1 cellular context compared by ENCODE assay signal in the genomic region with DNA sequence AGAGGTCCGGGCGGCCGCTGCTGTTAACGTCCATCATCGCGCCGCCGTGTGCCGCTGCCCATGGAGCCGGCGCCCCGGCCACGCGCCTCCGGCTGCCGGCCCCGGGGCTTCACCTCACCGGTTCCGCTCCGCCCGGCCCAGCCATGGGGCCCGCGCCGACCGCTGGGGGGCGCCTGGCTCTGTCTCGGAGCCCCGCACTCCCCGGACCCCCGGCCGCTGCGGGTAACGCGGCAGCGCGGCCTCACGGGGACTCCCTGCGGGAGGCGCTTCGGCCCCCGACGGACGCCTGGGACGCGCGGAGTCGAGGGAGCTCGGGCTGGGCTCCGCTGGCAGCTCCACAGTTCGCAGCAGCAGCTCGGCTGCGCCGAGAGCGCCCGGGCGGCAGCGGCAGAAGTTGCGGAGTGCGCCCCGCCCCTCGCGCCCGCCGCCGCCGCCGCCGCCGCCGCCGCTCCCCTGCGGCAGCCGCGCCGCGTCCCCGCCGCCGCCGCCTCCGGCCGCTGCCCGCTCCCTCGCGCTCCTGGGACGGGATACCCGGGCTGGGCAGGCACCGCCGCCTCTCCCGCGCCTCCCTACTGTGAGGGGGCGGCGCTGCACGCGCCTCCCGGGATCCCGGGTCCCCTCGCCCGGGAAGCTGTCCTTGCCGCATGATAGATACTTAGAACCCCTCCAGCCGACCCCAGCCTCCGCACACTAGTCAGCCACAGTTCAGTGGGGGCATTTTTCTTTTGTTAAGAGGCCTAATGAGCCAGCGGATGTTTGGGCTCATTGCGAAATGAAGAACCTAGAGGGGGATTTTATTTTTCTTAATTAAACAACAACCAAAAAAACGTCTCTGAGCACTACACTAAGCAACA.
A peak's percentile ranks its signal among the peaks of the same experiment; 100 is the strongest.
TF ChIP-seq lines count a peak whose summit lies in the region.

A gene (minus strand): TSS at position 405 of the 854 bp plus-strand sequence. CDS start 368 bp downstream, at position 37.

TF ChIP-seq in GM12878, 131 proteins besides CTCF, POLR2A, EP300 and RAD21 (continued from another document):
- TF ChIP-seq, protein P1, sequence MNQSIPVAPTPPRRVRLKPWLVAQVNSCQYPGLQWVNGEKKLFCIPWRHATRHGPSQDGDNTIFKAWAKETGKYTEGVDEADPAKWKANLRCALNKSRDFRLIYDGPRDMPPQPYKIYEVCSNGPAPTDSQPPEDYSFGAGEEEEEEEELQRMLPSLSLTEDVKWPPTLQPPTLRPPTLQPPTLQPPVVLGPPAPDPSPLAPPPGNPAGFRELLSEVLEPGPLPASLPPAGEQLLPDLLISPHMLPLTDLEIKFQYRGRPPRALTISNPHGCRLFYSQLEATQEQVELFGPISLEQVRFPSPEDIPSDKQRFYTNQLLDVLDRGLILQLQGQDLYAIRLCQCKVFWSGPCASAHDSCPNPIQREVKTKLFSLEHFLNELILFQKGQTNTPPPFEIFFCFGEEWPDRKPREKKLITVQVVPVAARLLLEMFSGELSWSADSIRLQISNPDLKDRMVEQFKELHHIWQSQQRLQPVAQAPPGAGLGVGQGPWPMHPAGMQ (IDR thresholded peaks at IDR 0.05; ENCODE audit: borderline replicate concordance), result no peak
- TF ChIP-seq, protein P2, sequence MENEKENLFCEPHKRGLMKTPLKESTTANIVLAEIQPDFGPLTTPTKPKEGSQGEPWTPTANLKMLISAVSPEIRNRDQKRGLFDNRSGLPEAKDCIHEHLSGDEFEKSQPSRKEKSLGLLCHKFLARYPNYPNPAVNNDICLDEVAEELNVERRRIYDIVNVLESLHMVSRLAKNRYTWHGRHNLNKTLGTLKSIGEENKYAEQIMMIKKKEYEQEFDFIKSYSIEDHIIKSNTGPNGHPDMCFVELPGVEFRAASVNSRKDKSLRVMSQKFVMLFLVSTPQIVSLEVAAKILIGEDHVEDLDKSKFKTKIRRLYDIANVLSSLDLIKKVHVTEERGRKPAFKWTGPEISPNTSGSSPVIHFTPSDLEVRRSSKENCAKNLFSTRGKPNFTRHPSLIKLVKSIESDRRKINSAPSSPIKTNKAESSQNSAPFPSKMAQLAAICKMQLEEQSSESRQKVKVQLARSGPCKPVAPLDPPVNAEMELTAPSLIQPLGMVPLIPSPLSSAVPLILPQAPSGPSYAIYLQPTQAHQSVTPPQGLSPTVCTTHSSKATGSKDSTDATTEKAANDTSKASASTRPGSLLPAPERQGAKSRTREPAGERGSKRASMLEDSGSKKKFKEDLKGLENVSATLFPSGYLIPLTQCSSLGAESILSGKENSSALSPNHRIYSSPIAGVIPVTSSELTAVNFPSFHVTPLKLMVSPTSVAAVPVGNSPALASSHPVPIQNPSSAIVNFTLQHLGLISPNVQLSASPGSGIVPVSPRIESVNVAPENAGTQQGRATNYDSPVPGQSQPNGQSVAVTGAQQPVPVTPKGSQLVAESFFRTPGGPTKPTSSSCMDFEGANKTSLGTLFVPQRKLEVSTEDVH (IDR thresholded peaks at IDR 0.05; ENCODE audit: low read depth, partially characterized antibody), result no peak
- TF ChIP-seq EZH2 (IDR thresholded peaks at IDR 0.05; ENCODE audit: borderline replicate concordance, control insufficient read depth, low read depth, low read length) (no peak), ZNF207 (IDR thresholded peaks at IDR 0.05; ENCODE audit: borderline replicate concordance) (no peak), NR2F1 (conservative IDR thresholded peaks at IDR 0.05) (0 out of 2 replicates have a peak, but pooled peaks have one; percentile 33), TBL1XR1 (IDR thresholded peaks at IDR 0.05; ENCODE audit: low read depth, low read length) (no peak), CHD4 (IDR thresholded peaks at IDR 0.05) (no peak), MTA2 (IDR thresholded peaks at IDR 0.05; ENCODE audit: low read depth) (no peak), ZNF622 (IDR thresholded peaks at IDR 0.05) (no peak), IKZF1 (conservative IDR thresholded peaks at IDR 0.05) (peak; percentile 83), ZNF217 (IDR thresholded peaks at IDR 0.05) (no peak), IRF4 (IDR thresholded peaks at IDR 0.05; ENCODE audit: low read depth, low read length) (no peak), BHLHE40 (IDR thresholded peaks at IDR 0.05; ENCODE audit: borderline replicate concordance in 1 of 2, low read depth in 2 of 2, low read length in 1 of 2) (no peak; a peak in 1 of 4 replicates), HDAC6 (IDR thresholded peaks at IDR 0.05; ENCODE audit: unreplicated experiment) (no peak), SREBF2 (IDR thresholded peaks at IDR 0.05; ENCODE audit: low read length) (no peak), ZNF384 (IDR thresholded peaks at IDR 0.05; ENCODE audit: borderline replicate concordance, low read depth, low read length) (no peak), YY1 (IDR thresholded peaks at IDR 0.05; ENCODE audit: low read depth, low read length) (0 out of 2 replicates have a peak, but pooled peaks have one; percentile 8), WRNIP1 (IDR thresholded peaks at IDR 0.05; ENCODE audit: borderline replicate concordance, low read depth, low read length) (no peak), LARP7 (IDR thresholded peaks at IDR 0.05) (peak; percentile 85), GATAD2B (conservative IDR thresholded peaks at IDR 0.05; ENCODE audit: low read depth) (peak; percentile 59; the same call in 1 of the 2 replicates), SMARCA5 (IDR thresholded peaks at IDR 0.05) (peak; percentile 72; the same call in 1 of the 2 replicates)
- TF ChIP-seq, protein P3, sequence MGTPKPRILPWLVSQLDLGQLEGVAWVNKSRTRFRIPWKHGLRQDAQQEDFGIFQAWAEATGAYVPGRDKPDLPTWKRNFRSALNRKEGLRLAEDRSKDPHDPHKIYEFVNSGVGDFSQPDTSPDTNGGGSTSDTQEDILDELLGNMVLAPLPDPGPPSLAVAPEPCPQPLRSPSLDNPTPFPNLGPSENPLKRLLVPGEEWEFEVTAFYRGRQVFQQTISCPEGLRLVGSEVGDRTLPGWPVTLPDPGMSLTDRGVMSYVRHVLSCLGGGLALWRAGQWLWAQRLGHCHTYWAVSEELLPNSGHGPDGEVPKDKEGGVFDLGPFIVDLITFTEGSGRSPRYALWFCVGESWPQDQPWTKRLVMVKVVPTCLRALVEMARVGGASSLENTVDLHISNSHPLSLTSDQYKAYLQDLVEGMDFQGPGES (IDR thresholded peaks at IDR 0.05), result no peak
- TF ChIP-seq, protein P4, sequence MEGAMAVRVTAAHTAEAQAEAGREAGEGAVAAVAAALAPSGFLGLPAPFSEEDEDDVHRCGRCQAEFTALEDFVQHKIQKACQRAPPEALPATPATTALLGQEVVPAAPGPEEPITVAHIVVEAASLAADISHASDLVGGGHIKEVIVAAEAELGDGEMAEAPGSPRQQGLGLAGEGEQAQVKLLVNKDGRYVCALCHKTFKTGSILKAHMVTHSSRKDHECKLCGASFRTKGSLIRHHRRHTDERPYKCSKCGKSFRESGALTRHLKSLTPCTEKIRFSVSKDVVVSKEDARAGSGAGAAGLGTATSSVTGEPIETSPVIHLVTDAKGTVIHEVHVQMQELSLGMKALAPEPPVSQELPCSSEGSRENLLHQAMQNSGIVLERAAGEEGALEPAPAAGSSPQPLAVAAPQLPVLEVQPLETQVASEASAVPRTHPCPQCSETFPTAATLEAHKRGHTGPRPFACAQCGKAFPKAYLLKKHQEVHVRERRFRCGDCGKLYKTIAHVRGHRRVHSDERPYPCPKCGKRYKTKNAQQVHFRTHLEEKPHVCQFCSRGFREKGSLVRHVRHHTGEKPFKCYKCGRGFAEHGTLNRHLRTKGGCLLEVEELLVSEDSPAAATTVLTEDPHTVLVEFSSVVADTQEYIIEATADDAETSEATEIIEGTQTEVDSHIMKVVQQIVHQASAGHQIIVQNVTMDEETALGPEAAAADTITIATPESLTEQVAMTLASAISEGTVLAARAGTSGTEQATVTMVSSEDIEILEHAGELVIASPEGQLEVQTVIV (IDR thresholded peaks at IDR 0.05; ENCODE audit: borderline replicate concordance, partially characterized antibody), result no peak
- TF ChIP-seq, protein P5, sequence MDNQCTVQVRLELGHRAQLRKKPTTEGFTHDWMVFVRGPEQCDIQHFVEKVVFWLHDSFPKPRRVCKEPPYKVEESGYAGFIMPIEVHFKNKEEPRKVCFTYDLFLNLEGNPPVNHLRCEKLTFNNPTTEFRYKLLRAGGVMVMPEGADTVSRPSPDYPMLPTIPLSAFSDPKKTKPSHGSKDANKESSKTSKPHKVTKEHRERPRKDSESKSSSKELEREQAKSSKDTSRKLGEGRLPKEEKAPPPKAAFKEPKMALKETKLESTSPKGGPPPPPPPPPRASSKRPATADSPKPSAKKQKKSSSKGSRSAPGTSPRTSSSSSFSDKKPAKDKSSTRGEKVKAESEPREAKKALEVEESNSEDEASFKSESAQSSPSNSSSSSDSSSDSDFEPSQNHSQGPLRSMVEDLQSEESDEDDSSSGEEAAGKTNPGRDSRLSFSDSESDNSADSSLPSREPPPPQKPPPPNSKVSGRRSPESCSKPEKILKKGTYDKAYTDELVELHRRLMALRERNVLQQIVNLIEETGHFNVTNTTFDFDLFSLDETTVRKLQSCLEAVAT (IDR thresholded peaks at IDR 0.05), result no peak
- TF ChIP-seq, protein P6, sequence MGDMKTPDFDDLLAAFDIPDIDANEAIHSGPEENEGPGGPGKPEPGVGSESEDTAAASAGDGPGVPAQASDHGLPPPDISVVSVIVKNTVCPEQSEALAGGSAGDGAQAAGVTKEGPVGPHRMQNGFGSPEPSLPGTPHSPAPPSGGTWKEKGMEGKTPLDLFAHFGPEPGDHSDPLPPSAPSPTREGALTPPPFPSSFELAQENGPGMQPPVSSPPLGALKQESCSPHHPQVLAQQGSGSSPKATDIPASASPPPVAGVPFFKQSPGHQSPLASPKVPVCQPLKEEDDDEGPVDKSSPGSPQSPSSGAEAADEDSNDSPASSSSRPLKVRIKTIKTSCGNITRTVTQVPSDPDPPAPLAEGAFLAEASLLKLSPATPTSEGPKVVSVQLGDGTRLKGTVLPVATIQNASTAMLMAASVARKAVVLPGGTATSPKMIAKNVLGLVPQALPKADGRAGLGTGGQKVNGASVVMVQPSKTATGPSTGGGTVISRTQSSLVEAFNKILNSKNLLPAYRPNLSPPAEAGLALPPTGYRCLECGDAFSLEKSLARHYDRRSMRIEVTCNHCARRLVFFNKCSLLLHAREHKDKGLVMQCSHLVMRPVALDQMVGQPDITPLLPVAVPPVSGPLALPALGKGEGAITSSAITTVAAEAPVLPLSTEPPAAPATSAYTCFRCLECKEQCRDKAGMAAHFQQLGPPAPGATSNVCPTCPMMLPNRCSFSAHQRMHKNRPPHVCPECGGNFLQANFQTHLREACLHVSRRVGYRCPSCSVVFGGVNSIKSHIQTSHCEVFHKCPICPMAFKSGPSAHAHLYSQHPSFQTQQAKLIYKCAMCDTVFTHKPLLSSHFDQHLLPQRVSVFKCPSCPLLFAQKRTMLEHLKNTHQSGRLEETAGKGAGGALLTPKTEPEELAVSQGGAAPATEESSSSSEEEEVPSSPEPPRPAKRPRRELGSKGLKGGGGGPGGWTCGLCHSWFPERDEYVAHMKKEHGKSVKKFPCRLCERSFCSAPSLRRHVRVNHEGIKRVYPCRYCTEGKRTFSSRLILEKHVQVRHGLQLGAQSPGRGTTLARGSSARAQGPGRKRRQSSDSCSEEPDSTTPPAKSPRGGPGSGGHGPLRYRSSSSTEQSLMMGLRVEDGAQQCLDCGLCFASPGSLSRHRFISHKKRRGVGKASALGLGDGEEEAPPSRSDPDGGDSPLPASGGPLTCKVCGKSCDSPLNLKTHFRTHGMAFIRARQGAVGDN (IDR thresholded peaks at IDR 0.05), result no peak
